In genomic region chr17:65236321-65236720, GRCh38 we compare ENCODE assay signal across 27 cellular contexts.
"Had no signal": no experiment of that assay in that cellular context is flagged by ENCODE, and none has a peak within 500 bp of the region (broad histone marks: within the 10 kb centered on the region; RNA-seq: fewer than 3 reads in every experiment).

No MANE protein-coding gene starts in this region.

- H3K36me3 ChIP-seq: colonic mucosa, esophagus muscularis mucosa, gastrocnemius medialis, gastroesophageal sphincter, heart left ventricle, heart right ventricle had no signal

- H3K9me3 ChIP-seq: colonic mucosa, gastrocnemius medialis had no signal

- DNase-seq: colonic mucosa; cortex of kidney; dermis blood vessel endothelial cell; dorsolateral prefrontal cortex; effector CD4-positive, alpha-beta T cell; effector CD8-positive, alpha-beta T cell; effector memory CD4-positive, alpha-beta T cell; effector memory CD8-positive, alpha-beta T cell; endodermal cell; erythroblast; foreskin fibroblast; foreskin keratinocyte; foreskin melanocyte; gastrocnemius medialis; glutamatergic neuron; head of caudate nucleus; heart left ventricle; heart right ventricle had no signal

- FAIRE-seq: colon, endometrium, endothelial cell of umbilical vein, frontal cortex had no signal

- H3K27me3 ChIP-seq: colonic mucosa, dorsolateral prefrontal cortex, esophagus muscularis mucosa, gastrocnemius medialis, gastroesophageal sphincter had no signal

- H3K4me3 ChIP-seq: colonic mucosa, coronary artery, dorsolateral prefrontal cortex, esophagus muscularis mucosa, gastrocnemius medialis, gastroesophageal sphincter, heart left ventricle, heart right ventricle had no signal

- ATAC-seq: effector memory CD8-positive, alpha-beta T cell; esophagus mucosa; foreskin keratinocyte; gastrocnemius medialis; gastroesophageal sphincter; heart left ventricle; heart right ventricle had no signal

- H3K27ac ChIP-seq: colonic mucosa, coronary artery, dorsolateral prefrontal cortex, epithelial cell of prostate, esophagus muscularis mucosa, foreskin keratinocyte, gastrocnemius medialis, gastroesophageal sphincter, heart left ventricle, heart right ventricle had no signal

- H3K4me1 ChIP-seq: colonic mucosa, foreskin keratinocyte, gastrocnemius medialis, gastroesophageal sphincter, heart left ventricle, heart right ventricle had no signal
